Comparison of ENCODE assay signal across 1 cellular context in genomic region chr5:180873628-180874520, GRCh38.
TF ChIP-seq lines count a peak whose summit lies in the region.

No MANE protein-coding gene starts in this region.

TF ChIP-seq in HepG2, 621 proteins besides CTCF, POLR2A, EP300 and RAD21 (continued from another document):
- TF ChIP-seq ZNF275 (CRISPR knock-in tag; IDR thresholded peaks at IDR 0.05; ENCODE audit: borderline replicate concordance), result no peak
- no peak for TF ChIP-seq THRA (CRISPR knock-in tag; IDR thresholded peaks at IDR 0.05; ENCODE audit: borderline replicate concordance)
- TF ChIP-seq ZNF720 (CRISPR knock-in tag; IDR thresholded peaks at IDR 0.05), result no peak
- no peak for TF ChIP-seq HNRNPH1 (optimal IDR thresholded peaks at IDR 0.05; ENCODE audit: low read depth, low read length)
- no peak for TF ChIP-seq POLR2AphosphoS2 (IDR thresholded peaks at IDR 0.05; ENCODE audit: low read depth, low read length)
- peak; percentile 93 to 98 for TF ChIP-seq MAFK (conservative IDR thresholded peaks at IDR 0.05 in 1 of 2, IDR thresholded peaks at IDR 0.05 in 1 of 2; ENCODE audit: low read length in 2 of 2)
- no peak for TF ChIP-seq MLXIP (CRISPR knock-in tag; IDR thresholded peaks at IDR 0.05; ENCODE audit: borderline replicate concordance)
- no peak for TF ChIP-seq MBD4 (IDR thresholded peaks at IDR 0.05; ENCODE audit: borderline replicate concordance, low read length)
- no peak for TF ChIP-seq ZNF33A (CRISPR knock-in tag; IDR thresholded peaks at IDR 0.05; ENCODE audit: borderline replicate concordance)
- 0 out of 2 replicates have a peak, but pooled peaks have one; percentile 33 for TF ChIP-seq ZNF7 (CRISPR knock-in tag; IDR thresholded peaks at IDR 0.05)
- no peak for TF ChIP-seq RARA (CRISPR knock-in tag; IDR thresholded peaks at IDR 0.05)
- no peak for TF ChIP-seq RFX3 (CRISPR knock-in tag; IDR thresholded peaks at IDR 0.05)
- no peak for TF ChIP-seq ZHX1 (CRISPR knock-in tag; IDR thresholded peaks at IDR 0.05; ENCODE audit: low read depth)
- no peak for TF ChIP-seq ZNF496 (CRISPR knock-in tag; IDR thresholded peaks at IDR 0.05; ENCODE audit: insufficient replicate concordance)
- TF ChIP-seq RCOR2 (CRISPR knock-in tag; IDR thresholded peaks at IDR 0.05), result no peak
- no peak for TF ChIP-seq ZSCAN9 (CRISPR knock-in tag; IDR thresholded peaks at IDR 0.05; ENCODE audit: borderline replicate concordance)
- peak; percentile 98 for TF ChIP-seq MAFF (IDR thresholded peaks at IDR 0.05; ENCODE audit: low read depth, low read length)
- no peak for TF ChIP-seq MXI1 (IDR thresholded peaks at IDR 0.05; ENCODE audit: borderline replicate concordance, low read depth, low read length)
- TF ChIP-seq CREB1 (IDR thresholded peaks at IDR 0.05), result no peak
- TF ChIP-seq CREB1 (CRISPR knock-in tag; IDR thresholded peaks at IDR 0.05), result no peak
